18 cellular contexts compared by ENCODE assay signal in genomic region chr4:61312526-61312925, GRCh38.
DNase-seq lines count a peak whose midpoint lies in the region; ATAC-seq and TF ChIP-seq lines count a peak whose summit lies in the region.
"Had no signal": no experiment of that assay in that cellular context is flagged by ENCODE, and none has a peak within 500 bp of the region (broad histone marks: within the 10 kb centered on the region; RNA-seq: fewer than 3 reads in every experiment).

No MANE protein-coding gene starts in this region.

- H3K23ac ChIP-seq in IMR-90 (ENCODE audit: low read depth, low read length) = no peak overlapping the region

- no peak overlapping the region for H2AK9ac ChIP-seq in IMR-90 (replicated peaks; ENCODE audit: low read depth, low read length, poor library complexity)

- no CpG with 5 or more reads among the region's 1 CpG for WGBS in IMR-90 (ENCODE audit: extremely low coverage in 2 of 2, insufficient read length in 1 of 2), 2 experiments

- TF ChIP-seq POLR2A in IMR-90 (IDR thresholded peaks at IDR 0.05; ENCODE audit: low read depth, low read length) = no peak

- peak; percentile 2 for DNase-seq in IMR-90
- DNase-seq in astrocyte of the spinal cord (ENCODE audit: low read depth, low spot score) = peak; percentile 7
- DNase-seq in epithelial cell of prostate (ENCODE audit: low read depth, low spot score) = peak; percentile 2
- peak; percentile 74 for DNase-seq in iris pigment epithelial cell (ENCODE audit: low read depth)
- DNase-seq in Kasumi-1 (lab: John Stamatoyannopoulos, UW) = no peak
- DNase-seq in NCI-H2029 (lab: John Stamatoyannopoulos, UW) = no peak
- DNase-seq: GF-D8, MM.1S, NCI-H1092, NCI-H146, NCI-H2029 treated with DMSO at 0.1 percent for 48 hours, NCI-H2171, NCI-H446, NCI-H526 had no signal

- no peak overlapping the region for H3K18ac ChIP-seq in IMR-90 (ENCODE audit: low read depth, low read length)

- POLR2A ChIA-PET in IMR-90 (lab: Charles Lee; ENCODE audit: unreplicated experiment) = no interaction called here

- H3K27ac ChIP-seq in IMR-90 (ENCODE audit: insufficient read depth, low read length) (no peak overlapping the region), epithelial cell of prostate (no peak overlapping the region)
- H3K27ac ChIP-seq: A549, SJSA1 had no signal

- H2AFZ ChIP-seq in IMR-90 (replicated peaks; ENCODE audit: low read length, poor library complexity) = no peak overlapping the region

- H3K9ac ChIP-seq in IMR-90 (ENCODE audit: low read depth, low read length) = no peak overlapping the region

- no peaks in the 10 kb centered on the region for H3K4me1 ChIP-seq in IMR-90 (ENCODE audit: control insufficient read depth, insufficient read depth, low read length)
- H3K4me1 ChIP-seq: A549, SJSA1 had no signal

- no peak for TF ChIP-seq RAD21 in IMR-90 (IDR thresholded peaks at IDR 0.05; ENCODE audit: low read length)

- intact Hi-C loops in IMR-90 (cut with micrococcal nuclease) = no loop called here

- in situ Hi-C loops in IMR-90 (cut with MboI; ENCODE audit: low sequenced_read_pairs) (no loop called here), astrocyte of the spinal cord (cut with HindIII; ENCODE audit: low sequenced_read_pairs) (no loop called here)

- H3K9me3 ChIP-seq in IMR-90 (ENCODE audit: control insufficient read depth, insufficient read depth, low read length) = no peaks in the 10 kb centered on the region
- H3K9me3 ChIP-seq: A549, SJSA1 had no signal

- H3K4me2 ChIP-seq in IMR-90 (ENCODE audit: low read depth, low read length) = no peak overlapping the region
- H3K4me2 ChIP-seq: A549 had no signal

- H4K91ac ChIP-seq in IMR-90 (ENCODE audit: insufficient read depth, low read depth, low read length) = no peak overlapping the region

- H2AK5ac ChIP-seq in IMR-90 (ENCODE audit: low read depth, low read length) = no peak overlapping the region

- no TSS peak for BruUV-seq in IMR-90 (replicated peaks; lab: Mats Ljungman, UMichigan)

- H2BK20ac ChIP-seq in IMR-90 (ENCODE audit: low read depth, low read length) = no peak overlapping the region

- H4K5ac ChIP-seq in IMR-90 (ENCODE audit: low read depth, low read length) = no peak overlapping the region

- CTCF ChIA-PET in IMR-90 (lab: Yijun Ruan, JAX) = no interaction called here

- no peak overlapping the region for H4K8ac ChIP-seq in IMR-90 (ENCODE audit: low read depth in 2 of 2, low read length in 2 of 2)

- no peaks in the 10 kb centered on the region for H3K79me1 ChIP-seq in IMR-90 (ENCODE audit: low read depth in 1 of 2, low read length in 2 of 2)

- ATAC-seq in IMR-90 (ENCODE audit: low read depth) (no peak), GM21825 (IDR thresholded peaks at IDR 0.05; ENCODE audit: unreplicated experiment) (no peak)
- ATAC-seq: A549, Right ventricle myocardium inferior had no signal

- TF ChIP-seq CTCF in IMR-90 (conservative IDR thresholded peaks at IDR 0.05; ENCODE audit: low read depth, low read length) (no peak), astrocyte of the spinal cord (IDR thresholded peaks at IDR 0.05; ENCODE audit: low read depth, low read length) (no peak)

- H4K20me1 ChIP-seq in IMR-90 (ENCODE audit: insufficient read depth, low read length) = no peaks in the 10 kb centered on the region

- no peaks in the 10 kb centered on the region for H3K27me3 ChIP-seq in IMR-90 (ENCODE audit: control insufficient read depth, insufficient read depth, low read length)
- H3K27me3 ChIP-seq: SJSA1 had no signal

- no peak overlapping the region for H3K14ac ChIP-seq in IMR-90 (replicated peaks; ENCODE audit: low read depth, low read length)

- H3K4me3 ChIP-seq in IMR-90 (ENCODE audit: insufficient read depth, low read depth, low read length) (no peak overlapping the region), astrocyte of the spinal cord (ENCODE audit: low read depth, low read length) (no peak overlapping the region)
- H3K4me3 ChIP-seq: A549, SJSA1 had no signal

- no peaks in the 10 kb centered on the region for H3K36me3 ChIP-seq in IMR-90 (ENCODE audit: control insufficient read depth, insufficient read depth, low read length)
- H3K36me3 ChIP-seq: SJSA1 had no signal

- H3K9me1 ChIP-seq in IMR-90 (ENCODE audit: insufficient read depth, low read length) = no peaks in the 10 kb centered on the region

- no peak overlapping the region for H2BK15ac ChIP-seq in IMR-90 (ENCODE audit: low read depth, low read length)

- H3K56ac ChIP-seq in IMR-90 (ENCODE audit: extremely low read depth, insufficient read depth, low read length) = no peak overlapping the region

- H2BK5ac ChIP-seq in IMR-90 (ENCODE audit: low read depth, low read length, poor library complexity, severe bottlenecking) = no peak overlapping the region

- no peak overlapping the region for H2BK120ac ChIP-seq in IMR-90 (ENCODE audit: low read depth, low read length)

- dilution Hi-C loops in IMR-90 (cut with HindIII; ENCODE audit: low sequenced_read_pairs, unreplicated experiment) = no loop called here

- H3K4ac ChIP-seq in IMR-90 (ENCODE audit: low read depth, low read length) = no peak overlapping the region

TF ChIP-seq in IMR-90, 13 proteins besides CTCF, POLR2A, EP300 and RAD21:
- TF ChIP-seq SMC3 (IDR thresholded peaks at IDR 0.05; ENCODE audit: low read depth, low read length) = no peak
- no peak for TF ChIP-seq MXI1 (IDR thresholded peaks at IDR 0.05; ENCODE audit: borderline replicate concordance, low read depth, low read length)
- TF ChIP-seq FOS (IDR thresholded peaks at IDR 0.05; ENCODE audit: low read depth, low read length) = no peak
- TF ChIP-seq RCOR1 (IDR thresholded peaks at IDR 0.05; ENCODE audit: insufficient replicate concordance, low read length) = no peak
- TF ChIP-seq RFX5 (IDR thresholded peaks at IDR 0.05; ENCODE audit: low read depth, low read length) = no peak
- no peak for TF ChIP-seq CEBPB (IDR thresholded peaks at IDR 0.05; ENCODE audit: low read depth, low read length)
- TF ChIP-seq, protein P1, sequence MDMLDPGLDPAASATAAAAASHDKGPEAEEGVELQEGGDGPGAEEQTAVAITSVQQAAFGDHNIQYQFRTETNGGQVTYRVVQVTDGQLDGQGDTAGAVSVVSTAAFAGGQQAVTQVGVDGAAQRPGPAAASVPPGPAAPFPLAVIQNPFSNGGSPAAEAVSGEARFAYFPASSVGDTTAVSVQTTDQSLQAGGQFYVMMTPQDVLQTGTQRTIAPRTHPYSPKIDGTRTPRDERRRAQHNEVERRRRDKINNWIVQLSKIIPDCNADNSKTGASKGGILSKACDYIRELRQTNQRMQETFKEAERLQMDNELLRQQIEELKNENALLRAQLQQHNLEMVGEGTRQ (IDR thresholded peaks at IDR 0.05; ENCODE audit: low read depth, low read length) = no peak
- TF ChIP-seq NFE2L2 (IDR thresholded peaks at IDR 0.05; ENCODE audit: low read depth, low read length) = no peak
- no peak for TF ChIP-seq BHLHE40 (IDR thresholded peaks at IDR 0.05; ENCODE audit: low read depth, low read length)
- TF ChIP-seq, protein P2, sequence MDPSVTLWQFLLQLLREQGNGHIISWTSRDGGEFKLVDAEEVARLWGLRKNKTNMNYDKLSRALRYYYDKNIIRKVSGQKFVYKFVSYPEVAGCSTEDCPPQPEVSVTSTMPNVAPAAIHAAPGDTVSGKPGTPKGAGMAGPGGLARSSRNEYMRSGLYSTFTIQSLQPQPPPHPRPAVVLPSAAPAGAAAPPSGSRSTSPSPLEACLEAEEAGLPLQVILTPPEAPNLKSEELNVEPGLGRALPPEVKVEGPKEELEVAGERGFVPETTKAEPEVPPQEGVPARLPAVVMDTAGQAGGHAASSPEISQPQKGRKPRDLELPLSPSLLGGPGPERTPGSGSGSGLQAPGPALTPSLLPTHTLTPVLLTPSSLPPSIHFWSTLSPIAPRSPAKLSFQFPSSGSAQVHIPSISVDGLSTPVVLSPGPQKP (IDR thresholded peaks at IDR 0.05; ENCODE audit: borderline replicate concordance, low read depth, low read length) = no peak
- no peak for TF ChIP-seq MAFK (IDR thresholded peaks at IDR 0.05; ENCODE audit: low read depth, low read length)

Comparison
In these comparisons a context has a peak if more than half of its experiments do, and no peak if none do; other contexts are left out.
1. DNase-seq: peak in IMR-90 (single experiment), astrocyte of the spinal cord (single experiment), epithelial cell of prostate (single experiment) and iris pigment epithelial cell (single experiment); none in Kasumi-1 (0 of 2) and NCI-H2029 (single experiment).